Comparison of ENCODE assay signal across 8 cellular contexts in the genomic region with DNA sequence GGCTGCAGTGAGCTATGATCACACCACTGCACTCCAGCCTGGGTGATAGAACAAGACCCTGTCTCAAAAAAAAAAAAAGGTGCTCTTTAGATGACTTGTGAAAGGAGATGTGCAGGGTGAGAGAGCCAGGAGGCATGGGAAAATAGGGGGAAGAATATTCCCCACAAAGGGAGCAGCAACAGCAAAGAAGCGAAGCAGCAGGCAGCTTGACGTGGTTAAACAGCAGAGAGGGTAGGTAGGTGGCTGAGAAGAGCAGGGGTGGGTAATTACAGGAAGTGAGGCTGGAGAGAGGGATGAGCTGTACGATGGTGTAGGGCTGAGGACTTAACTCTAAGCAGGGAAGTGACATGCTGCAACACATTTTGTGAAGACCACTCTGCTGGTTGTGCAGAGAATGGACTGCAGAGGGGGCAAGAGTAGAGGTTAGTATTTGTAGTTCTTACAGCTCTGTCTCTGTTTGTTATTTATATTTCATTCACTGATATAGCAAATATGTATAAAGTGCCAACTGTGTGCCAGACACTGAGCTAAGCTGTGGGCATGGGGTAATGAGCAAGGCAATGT. TPM values are rescaled to one million over a fixed set of nuclear protein-coding genes. Genes with fewer than 3 reads are reported as not detected.
DNase-seq lines count a peak whose midpoint lies in the region; ATAC-seq, FAIRE-seq and TF ChIP-seq lines count a peak whose summit lies in the region.

No MANE protein-coding gene starts in this region.

- no TSS peak for BruUV-seq in K562 (replicated peaks; lab: Mats Ljungman, UMichigan)
- no TSS peak for BruUV-seq in HepG2 (replicated peaks; lab: Mats Ljungman, UMichigan)

- FAIRE-seq in K562 (lab: Jason Lieb, UNC) (no peak), HepG2 (lab: Jason Lieb, UNC) (no peak)

- DNase-seq in activated gamma-delta T cell treated with Interleukin-2 at 50 U/mL for 16 hours (peak; percentile 30), activated gamma-delta T cell (lab: John Stamatoyannopoulos, UW) (no peak), RPMI8226 (peak; percentile 60), K562 (ENCODE audit: extremely low read depth in 1 of 4, low spot score in 3 of 4) (peak in 2 of 4 experiments; percentile 23 to 50), HepG2 (ENCODE audit: low spot score) (peak; percentile 79), tibial nerve (ENCODE audit: low spot score in 2 of 2) (peak in 1 of 2 donors; percentile 18)

- POLR2A ChIA-PET in K562 (lab: Yijun Ruan, JAX) (interaction anchor here (0.6 to 1.7 kb wide), 6 partner anchors 17 to 1701 kb away, joined by 3 to 5 read pairs (median 3); no protein-coding TSS in a partner anchor), HepG2 (lab: Yijun Ruan, JAX) (interaction anchor here (1.2 to 2.4 kb wide), 3 partner anchors 42 to 87 kb away, joined by 3 to 10 read pairs (median 5); a partner anchor contains a TSS)

- 47% methylated on average over 3 of the region's 3 CpGs for WGBS in K562 (ENCODE audit: insufficient coverage, low coverage, missing lambda C conversion rate)
- 35% methylated on average over 3 of the region's 3 CpGs for WGBS in HepG2 (ENCODE audit: low lambda C conversion rate)
- 31 to 40% methylated on average over 3 of the region's 3 CpGs for WGBS in tibial nerve, 2 donors

- H3K9ac ChIP-seq in K562 (ENCODE audit: insufficient read depth in 1 of 2, low read depth in 2 of 2, low read length in 2 of 2) (peak overlapping the region in 1 of 2 experiments; percentile 52; a peak in 2 of 4 replicates), HepG2 (ENCODE audit: insufficient read depth, low read depth, low read length) (0 out of 2 replicates have a peak overlapping the region, but pooled peaks have one; percentile 1)

- H3K4me3 ChIP-seq in K562: no peak overlapping the region
- H3K4me3 ChIP-seq in HepG2 (replicated peaks in 1 of 3; ENCODE audit: insufficient read depth in 1 of 3, low read depth in 2 of 3, low read length in 3 of 3): peak overlapping the region; percentile 28 to 99 (median 75); a peak in 5 of 6 replicates
- H3K4me3 ChIP-seq in tibial nerve: peak overlapping the region in 2 of 4 donors; percentile 87 to 92

- H3K9me3 ChIP-seq in K562 (replicated peaks; ENCODE audit: control insufficient read depth, insufficient read depth, low read depth, low read length) (no peaks in the 10 kb centered on the region), HepG2 (ENCODE audit: low read length) (no peaks in the 10 kb centered on the region), tibial nerve (no peaks in the 10 kb centered on the region)

- TF ChIP-seq RAD21 in K562 (CRISPR knock-in tag; conservative IDR thresholded peaks at IDR 0.05 in 1 of 2, IDR thresholded peaks at IDR 0.05 in 1 of 2): peak in 1 of 2 experiments; percentile 48; a peak in 2 of 4 replicates
- TF ChIP-seq RAD21 in HepG2 (CRISPR knock-in tag; IDR thresholded peaks at IDR 0.05): peak; percentile 60

- in situ Hi-C loops in K562 (cut with MboI): no loop called here
- in situ Hi-C loops in HepG2 (cut with HindIII; ENCODE audit: extremely low pct_ligation_motif_present, low pct_unique_long_range_greater_than_20kb): no loop called here

- H3K4me1 ChIP-seq in K562 (replicated peaks in 1 of 2; ENCODE audit: control insufficient read depth in 2 of 2, insufficient read depth in 2 of 2, low read length in 2 of 2) (peaks cover 20 to 23% of the 10 kb centered on the region in 2 experiments; a peak in 4 of 5 replicates), HepG2 (ENCODE audit: insufficient read depth, low read length) (peaks cover 32% of the 10 kb centered on the region), tibial nerve (peaks cover 0 to 24% (median 18%) of the 10 kb centered on the region in 4 donors)

- no peaks in the 10 kb centered on the region for H3K27me3 ChIP-seq in K562 (ENCODE audit: control insufficient read depth in 2 of 2, insufficient read depth in 2 of 2, low read length in 2 of 2)
- H3K27me3 ChIP-seq in HepG2 (ENCODE audit: control insufficient read depth in 1 of 2, insufficient read depth in 2 of 2, low read length in 2 of 2): no peaks in the 10 kb centered on the region; a peak in 1 of 5 replicates
- no peaks in the 10 kb centered on the region for H3K27me3 ChIP-seq in tibial nerve

- ATAC-seq in HG03354 (IDR thresholded peaks at IDR 0.05; ENCODE audit: poor library complexity, severe bottlenecking, unreplicated experiment): peak; percentile 37
- peak; percentile 62 for ATAC-seq in K562
- ATAC-seq in HepG2: peak; percentile 68
- no peak for ATAC-seq in GM19452 (IDR thresholded peaks at IDR 0.05; ENCODE audit: unreplicated experiment)

- no peak for TF ChIP-seq POLR2A in K562 (conservative IDR thresholded peaks at IDR 0.05)
- TF ChIP-seq POLR2A in HepG2 (IDR thresholded peaks at IDR 0.05; ENCODE audit: insufficient read depth in 1 of 2, low read depth in 2 of 2, low read length in 2 of 2): no peak
- no peak for TF ChIP-seq POLR2A in tibial nerve (IDR thresholded peaks at IDR 0.05)

- H3K27ac ChIP-seq in K562 (ENCODE audit: extremely low read depth, low read depth, low read length) (no peak overlapping the region), HepG2 (ENCODE audit: extremely low read length, insufficient read depth, low read length) (peak overlapping the region; percentile 4), tibial nerve (no peak overlapping the region)

- intact Hi-C loops in K562 (cut with micrococcal nuclease) (loop anchor here (1.0 to 5.0 kb wide), 2 partner anchors 40 to 143 kb away; a partner anchor contains a TSS), HepG2 (cut with micrococcal nuclease; ENCODE audit: unreplicated experiment) (loop anchor here (1.0 kb wide), 3 partner anchors 43 to 143 kb away; no protein-coding TSS in a partner anchor)

- H3K9me1 ChIP-seq in K562 (ENCODE audit: control insufficient read depth, insufficient read depth, low read length): no peaks in the 10 kb centered on the region

- CTCF ChIA-PET in K562 (lab: Yijun Ruan, JAX; ENCODE audit: low intra/inter-chr PET ratio): interaction anchor here (1.1 kb wide), 1 partner anchor 143 kb away, joined by 3 read pairs; no protein-coding TSS in a partner anchor
- CTCF ChIA-PET in HepG2 (lab: Yijun Ruan, JAX; ENCODE audit: low intra/inter-chr PET ratio, low total read pairs): interaction anchor here (2.3 kb wide), 1 partner anchor 43 kb away, joined by 11 read pairs; a partner anchor contains a TSS

- TF ChIP-seq CTCF in K562 (IDR thresholded peaks at IDR 0.05 in 2 of 3, conservative IDR thresholded peaks at IDR 0.05 in 1 of 3; ENCODE audit: insufficient read depth in 2 of 3, low read depth in 1 of 3, low read length in 3 of 3) (peak; percentile 44 to 53 (median 48)), HepG2 (CRISPR knock-in tag; IDR thresholded peaks at IDR 0.05) (peak; percentile 62), tibial nerve (IDR thresholded peaks at IDR 0.05) (peak in 3 of 5 experiments; percentile 16 to 24 (median 21))

- TF ChIP-seq EP300 in K562 (IDR thresholded peaks at IDR 0.05; ENCODE audit: low read length) (no peak), HepG2 (IDR thresholded peaks at IDR 0.05; ENCODE audit: low read depth in 2 of 2, low read length in 2 of 2) (no peak), HepG2 (CRISPR knock-in tag; IDR thresholded peaks at IDR 0.05; ENCODE audit: borderline replicate concordance) (no peak), tibial nerve (IDR thresholded peaks at IDR 0.05) (no peak)

- H3K4me2 ChIP-seq in K562 (ENCODE audit: insufficient read depth, low read length): peak overlapping the region; percentile 21; the same call in 1 of the 2 replicates
- peak overlapping the region; percentile 100 for H3K4me2 ChIP-seq in HepG2 (ENCODE audit: low read depth, low read length)

- H3K79me2 ChIP-seq in K562 (ENCODE audit: control insufficient read depth, insufficient read depth, low read length) (peaks cover 20% of the 10 kb centered on the region), HepG2 (ENCODE audit: insufficient read depth, low read length) (peaks cover 19% of the 10 kb centered on the region)

- peaks cover 27% of the 10 kb centered on the region for H3K36me3 ChIP-seq in K562 (ENCODE audit: control insufficient read depth, insufficient read depth, low read length)
- peaks cover 11 to 17% of the 10 kb centered on the region in 2 experiments for H3K36me3 ChIP-seq in HepG2 (replicated peaks in 1 of 2; ENCODE audit: control insufficient read depth in 1 of 2, insufficient read depth in 2 of 2, low read length in 2 of 2)
- H3K36me3 ChIP-seq in tibial nerve: peaks cover 0 to 20% (median 0%) of the 10 kb centered on the region in 3 donors

- H4K20me1 ChIP-seq in K562 (replicated peaks; ENCODE audit: control insufficient read depth, insufficient read depth, low read length): peaks cover 11% of the 10 kb centered on the region
- no peaks in the 10 kb centered on the region; the same call in none of the 2 replicates for H4K20me1 ChIP-seq in HepG2 (ENCODE audit: insufficient read depth, low read length)

- H2AFZ ChIP-seq in K562 (ENCODE audit: low read depth, low read length): no peak overlapping the region
- no peak overlapping the region for H2AFZ ChIP-seq in HepG2 (ENCODE audit: low read length)

RNA-seq across cellular contexts. Expression of a gene that starts 1.6 kb away (rescaled TPM):
- total RNA-seq in K562 (2011; cell fraction: chromatin; rRNA removed; ENCODE audit: low replicate concordance): 22.3 and 30.6 TPM in 2 replicates
- 20.1 and 22.7 TPM in 2 replicates for total RNA-seq in K562 (2011; cell fraction: nucleolus; rRNA removed)
- total RNA-seq in K562 (2011; cell fraction: nucleoplasm; rRNA removed): 18.8 and 20.9 TPM in 2 replicates
- total RNA-seq in K562 (2014; rRNA removed) (17.8 and 23.6 TPM in 2 replicates), K562 (2014; rRNA removed; fragmentation: Illumina TruSeq; extraction: Trizol) (18.8 and 19.0 TPM in 2 replicates), K562 (2015; rRNA removed; fragmentation: Illumina TruSeq; extraction: Trizol) (20.2 and 23.6 TPM in 2 replicates), K562 (2021) (18.9 and 19.2 TPM in 2 replicates), HepG2 (2016; rRNA removed; fragmentation: Illumina TruSeq; extraction: Trizol) (52.4 and 60.2 TPM in 2 replicates), tibial nerve (10 to 100 TPM; 24.1 to 62.7 (median 38.9) TPM)
- polyA plus RNA-seq in K562 (2011; rRNA removed) (21.4 and 23.7 TPM in 2 replicates), K562 (2014; fragmentation: Illumina TruSeq; extraction: Trizol) (16.5 and 30.2 TPM in 2 replicates), K562 (2014; fragmentation: Nextera tagmentation; extraction: Ambion mirVana) (1 to 10 TPM; 1.7 to 3.7 TPM), K562 (2014; rRNA removed) (16.7 and 17.5 TPM in 2 replicates), HepG2 (2011; rRNA removed) (22.4 and 26.8 TPM in 2 replicates)
- 12.4 and 13.1 TPM in 2 replicates for polyA plus RNA-seq in K562 (2011; cell fraction: cytosol; rRNA removed)
- 48.8 and 52.5 TPM in 2 replicates for polyA plus RNA-seq in K562 (2011; cell fraction: nucleus; rRNA removed)
- polyA plus RNA-seq in K562 (2012): 8.2 and 10.9 TPM in 2 replicates
- 16.7 and 22.1 TPM in 2 replicates for polyA minus RNA-seq in K562 (2011; rRNA and poly(A)+ RNA removed)
- polyA minus RNA-seq in K562 (2011; cell fraction: cytosol; rRNA and poly(A)+ RNA removed): 10.0 and 16.2 TPM in 2 replicates
- 19.5 and 21.8 TPM in 2 replicates for polyA minus RNA-seq in K562 (2011; cell fraction: nucleus; rRNA and poly(A)+ RNA removed)
- total RNA-seq in HepG2 (2016; cell fraction: cytosol; rRNA removed; fragmentation: Illumina TruSeq; extraction: Trizol; ENCODE audit: low read depth): 12.4 and 12.6 TPM in 2 replicates
- 53.9 and 59.2 TPM in 2 replicates for total RNA-seq in HepG2 (2016; cell fraction: insoluble cytoplasmic fraction; rRNA removed; fragmentation: Illumina TruSeq; extraction: Trizol)
- total RNA-seq in HepG2 (2016; cell fraction: membrane; rRNA removed; fragmentation: Illumina TruSeq; extraction: Trizol): 26.4 and 27.6 TPM in 2 replicates
- 47.4 and 53.4 TPM in 2 replicates for total RNA-seq in HepG2 (2016; cell fraction: nucleus; rRNA removed; fragmentation: Illumina TruSeq; extraction: Trizol)
- polyA plus RNA-seq in HepG2 (2011; cell fraction: cytosol; rRNA removed): 15.4 and 17.6 TPM in 2 replicates
- 77.8 and 81.6 TPM in 2 replicates for polyA plus RNA-seq in HepG2 (2011; cell fraction: nucleus; rRNA removed)
- polyA plus RNA-seq in HepG2 (2012): 17.6 and 19.5 TPM in 2 replicates
- polyA plus RNA-seq in HepG2 (2016; cell fraction: cytosol; fragmentation: Illumina TruSeq; extraction: Trizol; ENCODE audit: low read depth): 4.8 and 5.2 TPM in 2 replicates
- polyA plus RNA-seq in HepG2 (2016; cell fraction: insoluble cytoplasmic fraction; fragmentation: Illumina TruSeq; extraction: Trizol; ENCODE audit: low read depth): 34.2 and 38.9 TPM in 2 replicates
- polyA plus RNA-seq in HepG2 (2016; cell fraction: membrane; fragmentation: Illumina TruSeq; extraction: Trizol; ENCODE audit: low read depth): 11.1 and 12.7 TPM in 2 replicates
- polyA plus RNA-seq in HepG2 (2016; cell fraction: nucleus; fragmentation: Illumina TruSeq; extraction: Trizol; ENCODE audit: insufficient read depth, low read depth): 85.8 and 86.3 TPM in 2 replicates
- polyA minus RNA-seq in HepG2 (2011; rRNA and poly(A)+ RNA removed; ENCODE audit: low replicate concordance): 29.3 and 29.9 TPM in 2 replicates
- polyA minus RNA-seq in HepG2 (2011; cell fraction: cytosol; rRNA and poly(A)+ RNA removed): 12.7 and 13.7 TPM in 2 replicates
- polyA minus RNA-seq in HepG2 (2011; cell fraction: nucleus; rRNA and poly(A)+ RNA removed): 28.8 and 30.3 TPM in 2 replicates

RNA-seq across cellular contexts. Expression of a gene that starts 42.3 kb away (rescaled TPM):
- 30.9 and 56.1 TPM in 2 replicates for total RNA-seq in K562 (2011; cell fraction: chromatin; rRNA removed; ENCODE audit: low replicate concordance)
- 28.0 and 29.5 TPM in 2 replicates for total RNA-seq in K562 (2011; cell fraction: nucleolus; rRNA removed)
- 38.5 and 53.7 TPM in 2 replicates for total RNA-seq in K562 (2011; cell fraction: nucleoplasm; rRNA removed)
- 7.6 and 11.8 TPM in 2 replicates for total RNA-seq in K562 (2014; rRNA removed)
- 11.4 and 15.8 TPM in 2 replicates for total RNA-seq in K562 (2014; rRNA removed; fragmentation: Illumina TruSeq; extraction: Trizol)
- 11.7 and 13.8 TPM in 2 replicates for total RNA-seq in K562 (2015; rRNA removed; fragmentation: Illumina TruSeq; extraction: Trizol)
- total RNA-seq in K562 (2021): 8.8 and 10.9 TPM in 2 replicates
- polyA plus RNA-seq in K562 (2011; rRNA removed): 19.4 and 20.1 TPM in 2 replicates
- 5.1 and 12.1 TPM in 2 replicates for polyA plus RNA-seq in K562 (2011; cell fraction: cytosol; rRNA removed)
- 18.1 and 25.9 TPM in 2 replicates for polyA plus RNA-seq in K562 (2011; cell fraction: nucleus; rRNA removed)
- polyA plus RNA-seq in K562 (2012): 6.9 and 7.8 TPM in 2 replicates
- polyA plus RNA-seq in K562 (2014; fragmentation: Illumina TruSeq; extraction: Trizol): 8.1 and 8.8 TPM in 2 replicates
- 10 to 100 TPM in 1 of 2 experiments, 1 to 10 TPM in 1; 9.7 to 10.8 TPM for polyA plus RNA-seq in K562 (2014; fragmentation: Nextera tagmentation; extraction: Ambion mirVana)
- polyA plus RNA-seq in K562 (2014; rRNA removed): 9.7 and 10.6 TPM in 2 replicates
- polyA minus RNA-seq in K562 (2011; rRNA and poly(A)+ RNA removed): 23.6 and 25.8 TPM in 2 replicates
- 9.8 and 10.5 TPM in 2 replicates for polyA minus RNA-seq in K562 (2011; cell fraction: cytosol; rRNA and poly(A)+ RNA removed)
- 16.2 and 23.8 TPM in 2 replicates for polyA minus RNA-seq in K562 (2011; cell fraction: nucleus; rRNA and poly(A)+ RNA removed)
- total RNA-seq in HepG2 (2016; rRNA removed; fragmentation: Illumina TruSeq; extraction: Trizol): 22.9 and 23.6 TPM in 2 replicates
- total RNA-seq in HepG2 (2016; cell fraction: cytosol; rRNA removed; fragmentation: Illumina TruSeq; extraction: Trizol; ENCODE audit: low read depth): 10.6 and 11.2 TPM in 2 replicates
- 20.7 and 24.2 TPM in 2 replicates for total RNA-seq in HepG2 (2016; cell fraction: insoluble cytoplasmic fraction; rRNA removed; fragmentation: Illumina TruSeq; extraction: Trizol)
- total RNA-seq in HepG2 (2016; cell fraction: membrane; rRNA removed; fragmentation: Illumina TruSeq; extraction: Trizol): 25.2 and 28.8 TPM in 2 replicates
- 23.6 and 26.4 TPM in 2 replicates for total RNA-seq in HepG2 (2016; cell fraction: nucleus; rRNA removed; fragmentation: Illumina TruSeq; extraction: Trizol)
- 25.3 and 26.8 TPM in 2 replicates for polyA plus RNA-seq in HepG2 (2011; rRNA removed)
- 13.4 and 20.7 TPM in 2 replicates for polyA plus RNA-seq in HepG2 (2011; cell fraction: cytosol; rRNA removed)
- 25.5 and 34.1 TPM in 2 replicates for polyA plus RNA-seq in HepG2 (2011; cell fraction: nucleus; rRNA removed)
- 15.1 and 16.1 TPM in 2 replicates for polyA plus RNA-seq in HepG2 (2012)
- 5.8 and 6.8 TPM in 2 replicates for polyA plus RNA-seq in HepG2 (2016; cell fraction: cytosol; fragmentation: Illumina TruSeq; extraction: Trizol; ENCODE audit: low read depth)
- 17.2 and 18.5 TPM in 2 replicates for polyA plus RNA-seq in HepG2 (2016; cell fraction: insoluble cytoplasmic fraction; fragmentation: Illumina TruSeq; extraction: Trizol; ENCODE audit: low read depth)
- 12.5 and 13.8 TPM in 2 replicates for polyA plus RNA-seq in HepG2 (2016; cell fraction: membrane; fragmentation: Illumina TruSeq; extraction: Trizol; ENCODE audit: low read depth)
- 46.2 and 46.7 TPM in 2 replicates for polyA plus RNA-seq in HepG2 (2016; cell fraction: nucleus; fragmentation: Illumina TruSeq; extraction: Trizol; ENCODE audit: insufficient read depth, low read depth)
- polyA minus RNA-seq in HepG2 (2011; rRNA and poly(A)+ RNA removed; ENCODE audit: low replicate concordance): 9.1 and 15.4 TPM in 2 replicates
- polyA minus RNA-seq in HepG2 (2011; cell fraction: cytosol; rRNA and poly(A)+ RNA removed): 17.9 and 22.7 TPM in 2 replicates
- 30.4 and 32.3 TPM in 2 replicates for polyA minus RNA-seq in HepG2 (2011; cell fraction: nucleus; rRNA and poly(A)+ RNA removed)
- 10 to 100 TPM in 2 of 4 donors, 1 to 10 TPM in 2; 5.3 to 23.2 (median 10.2) TPM for total RNA-seq in tibial nerve
